ENCODE assay signal across 7 cellular contexts in genomic region chr20:16674243-16674642, GRCh38.
"Had no signal": no experiment of that assay in that cellular context is flagged by ENCODE, and none has a peak within 500 bp of the region (broad histone marks: within the 10 kb centered on the region; RNA-seq: fewer than 3 reads in every experiment).

No MANE protein-coding gene starts in this region.

- H3K4me3 Mint-ChIP-seq: IgD-negative memory B cell had no signal

- H3K4me3 ChIP-seq: K562 had no signal

- H3K27me3 Mint-ChIP-seq: IgD-negative memory B cell had no signal

- H3K4me1 Mint-ChIP-seq: IgD-negative memory B cell had no signal

- DNase-seq: IMR-90, KBM-7, KG1 had no signal

- H3K27ac ChIP-seq: HL-60 had no signal

- ATAC-seq: K562 had no signal

- FAIRE-seq: HTR-8/SVneo, K562 had no signal
